19 cellular contexts compared by ENCODE assay signal in the genomic region with DNA sequence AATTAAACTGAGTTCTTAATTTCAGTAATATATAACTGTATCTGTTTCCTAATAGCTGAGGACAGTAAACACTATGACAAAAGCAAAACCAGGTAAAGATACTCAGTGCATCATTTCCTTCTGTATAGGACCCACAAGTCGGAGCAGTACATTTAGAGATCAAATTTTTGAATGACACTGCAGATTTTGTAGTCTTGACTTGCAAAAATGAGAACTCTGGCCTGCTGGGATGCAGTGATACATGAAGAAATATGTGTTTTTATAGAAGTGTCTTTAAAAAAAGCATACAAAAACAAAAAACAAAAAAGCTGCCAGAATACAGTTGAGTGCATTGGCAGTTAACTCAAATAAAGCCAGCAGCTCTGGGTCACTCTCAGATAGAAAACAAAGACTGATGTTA. TPM values are rescaled to one million over a fixed set of nuclear protein-coding genes. Genes with fewer than 3 reads are reported as not detected.
A peak's percentile ranks its signal among the peaks of the same experiment; 100 is the strongest.
DNase-seq lines count a peak whose midpoint lies in the region; ATAC-seq, FAIRE-seq and TF ChIP-seq lines count a peak whose summit lies in the region.
"Had no signal": no experiment of that assay in that cellular context is flagged by ENCODE, and none has a peak within 500 bp of the region (broad histone marks: within the 10 kb centered on the region; RNA-seq: fewer than 3 reads in every experiment).

No MANE protein-coding gene starts in this region.

- CTCF ChIA-PET in A549 (lab: Yijun Ruan, JAX) (no interaction called here), IMR-90 (lab: Yijun Ruan, JAX) (no interaction called here)
- CTCF ChIA-PET in activated CD4-positive, alpha-beta memory T cell treated with anti-CD3 and anti-CD28 coated beads for 36 hours (lab: Charles Lee), result interaction anchor here (2.3 kb wide), 1 partner anchor 83 kb away, joined by 6 read pairs; no protein-coding TSS in a partner anchor

- H3K9ac ChIP-seq in IMR-90 (ENCODE audit: low read depth, low read length), result no peak overlapping the region
- H3K9ac ChIP-seq: BLaER1 had no signal

- no peaks in the 10 kb centered on the region for H3K9me1 ChIP-seq in IMR-90 (ENCODE audit: insufficient read depth, low read length)

- H2BK5ac ChIP-seq in IMR-90 (ENCODE audit: low read depth, low read length, poor library complexity, severe bottlenecking), result no peak overlapping the region

- H3K79me1 ChIP-seq in IMR-90 (ENCODE audit: low read depth in 1 of 2, low read length in 2 of 2), result no peaks in the 10 kb centered on the region; a peak in 1 of 4 replicates

- H2AFZ ChIP-seq in IMR-90 (replicated peaks; ENCODE audit: low read length, poor library complexity), result no peak overlapping the region

- H2BK120ac ChIP-seq in IMR-90 (ENCODE audit: low read depth, low read length), result no peak overlapping the region

- H2BK15ac ChIP-seq in IMR-90 (ENCODE audit: low read depth, low read length), result no peak overlapping the region

- no peak overlapping the region for H2AK9ac ChIP-seq in IMR-90 (replicated peaks; ENCODE audit: low read depth, low read length, poor library complexity)

- no peak for FAIRE-seq in A549 (lab: Jason Lieb, UNC)
- FAIRE-seq: GM12891 had no signal

- H4K20me1 ChIP-seq in IMR-90 (ENCODE audit: insufficient read depth, low read length), result no peaks in the 10 kb centered on the region
- H4K20me1 ChIP-seq: BLaER1 had no signal

- WGBS in A549 (ENCODE audit: missing lambda C conversion rate), result 65% methylated on average over 1 of the region's 1 CpG
- no CpG with 5 or more reads among the region's 1 CpG for WGBS in IMR-90 (ENCODE audit: extremely low coverage in 2 of 2, insufficient read length in 1 of 2), 2 experiments

- TF ChIP-seq POLR2A in A549 (IDR thresholded peaks at IDR 0.05; ENCODE audit: low read length), result no peak
- no peak for TF ChIP-seq POLR2A in IMR-90 (IDR thresholded peaks at IDR 0.05; ENCODE audit: low read depth, low read length)
- no peak for TF ChIP-seq POLR2A in erythroblast (IDR thresholded peaks at IDR 0.05; ENCODE audit: low read length)

- H3K36me3 ChIP-seq in IMR-90 (ENCODE audit: control insufficient read depth, insufficient read depth, low read length), result peaks cover 35% of the 10 kb centered on the region

- no peaks in the 10 kb centered on the region for H3K27me3 Mint-ChIP-seq in chondrocyte (ENCODE audit: low read depth)
- no peaks in the 10 kb centered on the region for H3K27me3 Mint-ChIP-seq in activated CD4-positive, alpha-beta memory T cell treated with anti-CD3 and anti-CD28 coated beads for 36 hours
- H3K27me3 Mint-ChIP-seq: CD4-positive, alpha-beta T cell had no signal

- no peak overlapping the region for H4K91ac ChIP-seq in IMR-90 (ENCODE audit: insufficient read depth, low read depth, low read length)

- BruUV-seq in IMR-90 (replicated peaks; lab: Mats Ljungman, UMichigan), result no TSS peak

- H3K4me3 Mint-ChIP-seq in chondrocyte (ENCODE audit: unreplicated experiment), result no peak overlapping the region
- no peak overlapping the region for H3K4me3 Mint-ChIP-seq in activated CD4-positive, alpha-beta memory T cell treated with anti-CD3 and anti-CD28 coated beads for 36 hours
- H3K4me3 Mint-ChIP-seq: CD4-positive, alpha-beta T cell had no signal

- peaks cover 3% of the 10 kb centered on the region for H3K4me1 Mint-ChIP-seq in chondrocyte (ENCODE audit: low read depth)
- H3K4me1 Mint-ChIP-seq in activated CD4-positive, alpha-beta memory T cell treated with anti-CD3 and anti-CD28 coated beads for 36 hours (ENCODE audit: low read depth), result no peaks in the 10 kb centered on the region

- H3K9me3 Mint-ChIP-seq in chondrocyte (ENCODE audit: low read depth), result no peaks in the 10 kb centered on the region
- no peaks in the 10 kb centered on the region for H3K9me3 Mint-ChIP-seq in activated CD4-positive, alpha-beta memory T cell treated with anti-CD3 and anti-CD28 coated beads for 36 hours
- H3K9me3 Mint-ChIP-seq: CD4-positive, alpha-beta T cell had no signal

- ATAC-seq in A549, result no peak
- ATAC-seq in IMR-90 (ENCODE audit: low read depth), result no peak

- no peak overlapping the region for H3K14ac ChIP-seq in IMR-90 (replicated peaks; ENCODE audit: low read depth, low read length)

- H3K36me3 Mint-ChIP-seq in chondrocyte (ENCODE audit: low read depth), result peaks cover 14% of the 10 kb centered on the region
- H3K36me3 Mint-ChIP-seq in activated CD4-positive, alpha-beta memory T cell treated with anti-CD3 and anti-CD28 coated beads for 36 hours, result peaks cover 32% of the 10 kb centered on the region

- TF ChIP-seq RAD21 in A549 (conservative IDR thresholded peaks at IDR 0.05 in 1 of 2, IDR thresholded peaks at IDR 0.05 in 1 of 2) (no peak), IMR-90 (IDR thresholded peaks at IDR 0.05; ENCODE audit: low read length) (no peak)

- H3K27me3 ChIP-seq in IMR-90 (ENCODE audit: control insufficient read depth, insufficient read depth, low read length), result no peaks in the 10 kb centered on the region
- H3K27me3 ChIP-seq: BLaER1, Peyer's patch had no signal

- H3K23ac ChIP-seq in IMR-90 (ENCODE audit: low read depth, low read length), result no peak overlapping the region

- H3K4me3 ChIP-seq in A549 (no peak overlapping the region), IMR-90 (ENCODE audit: insufficient read depth, low read depth, low read length) (no peak overlapping the region)
- H3K4me3 ChIP-seq: BLaER1, Peyer's patch had no signal

- H2AK5ac ChIP-seq in IMR-90 (ENCODE audit: low read depth, low read length), result no peak overlapping the region

- dilution Hi-C loops in IMR-90 (cut with HindIII; ENCODE audit: low sequenced_read_pairs, unreplicated experiment), result no loop called here

- no peak for TF ChIP-seq EP300 in A549 (IDR thresholded peaks at IDR 0.05)

- H3K4ac ChIP-seq in IMR-90 (ENCODE audit: low read depth, low read length), result no peak overlapping the region

- POLR2A ChIA-PET in A549 (lab: Yijun Ruan, JAX) (no interaction called here), IMR-90 (lab: Charles Lee; ENCODE audit: unreplicated experiment) (no interaction called here)
- POLR2A ChIA-PET in activated CD4-positive, alpha-beta memory T cell treated with anti-CD3 and anti-CD28 coated beads for 36 hours (lab: Charles Lee), result no interaction called here

- H3K4me2 ChIP-seq in A549 (no peak overlapping the region), IMR-90 (ENCODE audit: low read depth, low read length) (no peak overlapping the region)
- H3K4me2 ChIP-seq: BLaER1 had no signal

- in situ Hi-C loops in IMR-90 (cut with MboI; ENCODE audit: low sequenced_read_pairs), result no loop called here

- H3K27ac Mint-ChIP-seq in chondrocyte (ENCODE audit: unreplicated experiment), result no peak overlapping the region
- no peak overlapping the region for H3K27ac Mint-ChIP-seq in activated CD4-positive, alpha-beta memory T cell treated with anti-CD3 and anti-CD28 coated beads for 36 hours
- H3K27ac Mint-ChIP-seq: CD4-positive, alpha-beta T cell had no signal

- TF ChIP-seq CTCF in A549 (IDR thresholded peaks at IDR 0.05), result no peak
- TF ChIP-seq CTCF in IMR-90 (conservative IDR thresholded peaks at IDR 0.05; ENCODE audit: low read depth, low read length), result no peak
- TF ChIP-seq CTCF in chondrocyte (IDR thresholded peaks at IDR 0.05), result no peak

- H4K8ac ChIP-seq in IMR-90 (ENCODE audit: low read depth in 2 of 2, low read length in 2 of 2), result no peak overlapping the region

- no peak overlapping the region for H3K27ac ChIP-seq in A549
- no peak overlapping the region for H3K27ac ChIP-seq in IMR-90 (ENCODE audit: insufficient read depth, low read length)
- H3K27ac ChIP-seq: BLaER1, Peyer's patch had no signal

- no peaks in the 10 kb centered on the region for H3K4me1 ChIP-seq in A549
- H3K4me1 ChIP-seq in IMR-90 (ENCODE audit: control insufficient read depth, insufficient read depth, low read length), result no peaks in the 10 kb centered on the region
- H3K4me1 ChIP-seq: BLaER1, Peyer's patch had no signal

- intact Hi-C loops in IMR-90 (cut with micrococcal nuclease), result no loop called here
- intact Hi-C loops in activated CD4-positive, alpha-beta memory T cell treated with anti-CD3 and anti-CD28 coated beads for 36 hours (cut with micrococcal nuclease), result no loop called here

- no peak overlapping the region for H4K5ac ChIP-seq in IMR-90 (ENCODE audit: low read depth, low read length)

- DNase-seq in A549 (ENCODE audit: low read depth in 1 of 2, low spot score in 1 of 2) (no peak), IMR-90 (no peak), erythroblast (lab: John Stamatoyannopoulos, UW) (peak; percentile 6 to 27), chondrocyte (ENCODE audit: low spot score) (no peak)
- DNase-seq in activated CD4-positive, alpha-beta memory T cell treated with anti-CD3 and anti-CD28 coated beads for 36 hours, result no peak
- DNase-seq: ACHN; CD4-positive, alpha-beta T cell; COR-L47; DMS153; H7; Kasumi-1; NCI-H1417; NCI-H1694 treated with DMSO at 0.1 percent for 48 hours; NCI-H2081 treated with DMSO at 0.1 percent for 48 hours; NCI-H2171 treated with DMSO at 0.1 percent for 48 hours; NCI-H526; Peyer's patch had no signal

- H3K9me3 ChIP-seq in A549 (no peaks in the 10 kb centered on the region), IMR-90 (ENCODE audit: control insufficient read depth, insufficient read depth, low read length) (no peaks in the 10 kb centered on the region)
- H3K9me3 ChIP-seq: BLaER1, Peyer's patch had no signal

- no peak overlapping the region for H2BK20ac ChIP-seq in IMR-90 (ENCODE audit: low read depth, low read length)

- no peak overlapping the region for H3K18ac ChIP-seq in IMR-90 (ENCODE audit: low read depth, low read length)

- no peak overlapping the region for H3K56ac ChIP-seq in IMR-90 (ENCODE audit: extremely low read depth, insufficient read depth, low read length)

RNA-seq across cellular contexts. Expression of gene GART, which starts 19.0 kb away (rescaled TPM):
- polyA plus RNA-seq in A549 (2011; rRNA removed) (42.3 and 61.6 TPM in 2 replicates), A549 (2017; fragmentation: RNase III; extraction: RNeasy Plus Mini Kit Qiagen cat#74134 plus additional on column Dnase treatment) (66.2 to 70.2 TPM (median 68.0 TPM) in 3 replicates), IMR-90 (2012; rRNA removed) (21.0 and 29.9 TPM in 2 replicates)
- polyA plus RNA-seq in A549 (2012; cell fraction: cytosol; rRNA removed), result 10.8 and 13.8 TPM in 2 replicates
- 10.9 and 29.9 TPM in 2 replicates for polyA plus RNA-seq in A549 (2012; cell fraction: nucleus; rRNA removed)
- 32.6 and 34.6 TPM in 2 replicates for polyA minus RNA-seq in A549 (2011; rRNA and poly(A)+ RNA removed)
- total RNA-seq in IMR-90 (2012; rRNA removed) (73.8 and 115 TPM in 2 replicates), chondrocyte (56.4 to 69.8 TPM (median 58.2 TPM) in 3 replicates)
- 4.9 and 22.6 TPM in 2 replicates for polyA plus RNA-seq in IMR-90 (2012; cell fraction: cytosol; rRNA removed)
- 6.4 and 48.2 TPM in 2 replicates for polyA plus RNA-seq in IMR-90 (2012; cell fraction: nucleus; rRNA removed; ENCODE audit: low replicate concordance)
- 100 to 1,000 TPM; 210 to 214 TPM for total RNA-seq in activated CD4-positive, alpha-beta memory T cell treated with anti-CD3 and anti-CD28 coated beads for 36 hours

RNA-seq across cellular contexts. Expression of gene SON, which starts 19.9 kb away (rescaled TPM):
- polyA plus RNA-seq in A549 (2011; rRNA removed), result 75.3 and 109 TPM in 2 replicates
- polyA plus RNA-seq in A549 (2012; cell fraction: cytosol; rRNA removed), result 24.4 and 27.7 TPM in 2 replicates
- 45.4 and 80.0 TPM in 2 replicates for polyA plus RNA-seq in A549 (2012; cell fraction: nucleus; rRNA removed)
- 95.9 to 113 TPM (median 108 TPM) in 3 replicates for polyA plus RNA-seq in A549 (2017; fragmentation: RNase III; extraction: RNeasy Plus Mini Kit Qiagen cat#74134 plus additional on column Dnase treatment)
- polyA minus RNA-seq in A549 (2011; rRNA and poly(A)+ RNA removed), result 171 TPM in 2 replicates
- 144 and 146 TPM in 2 replicates for total RNA-seq in IMR-90 (2012; rRNA removed)
- 62.9 and 81.6 TPM in 2 replicates for polyA plus RNA-seq in IMR-90 (2012; rRNA removed)
- 21.0 and 28.6 TPM in 2 replicates for polyA plus RNA-seq in IMR-90 (2012; cell fraction: cytosol; rRNA removed)
- 66.2 and 244 TPM in 2 replicates for polyA plus RNA-seq in IMR-90 (2012; cell fraction: nucleus; rRNA removed; ENCODE audit: low replicate concordance)
- total RNA-seq in chondrocyte, result 216 to 269 TPM (median 220 TPM) in 3 replicates
- total RNA-seq in activated CD4-positive, alpha-beta memory T cell treated with anti-CD3 and anti-CD28 coated beads for 36 hours, result 100 to 1,000 TPM; 270 to 279 TPM

RNA-seq across cellular contexts. Expression of gene DNAJC28, which starts 31.4 kb away (rescaled TPM):
- 0.83 and 1.1 TPM in 2 replicates for polyA plus RNA-seq in A549 (2011; rRNA removed)
- polyA plus RNA-seq in A549 (2012; cell fraction: cytosol; rRNA removed), result 0.08 and 0.12 TPM in 2 replicates
- polyA plus RNA-seq in A549 (2012; cell fraction: nucleus; rRNA removed), result 0.05 TPM in 1 of 2 replicates, not detected in the other
- 0.51 to 1.0 TPM (median 0.75 TPM) in 3 replicates for polyA plus RNA-seq in A549 (2017; fragmentation: RNase III; extraction: RNeasy Plus Mini Kit Qiagen cat#74134 plus additional on column Dnase treatment)
- polyA minus RNA-seq in A549 (2011; rRNA and poly(A)+ RNA removed), result not detected in 2 replicates
- 0.54 and 1.4 TPM in 2 replicates for total RNA-seq in IMR-90 (2012; rRNA removed)
- polyA plus RNA-seq in IMR-90 (2012; rRNA removed), result 0.60 and 0.65 TPM in 2 replicates
- 0.04 and 0.09 TPM in 2 replicates for polyA plus RNA-seq in IMR-90 (2012; cell fraction: cytosol; rRNA removed)
- 0.03 and 0.21 TPM in 2 replicates for polyA plus RNA-seq in IMR-90 (2012; cell fraction: nucleus; rRNA removed; ENCODE audit: low replicate concordance)
- 2.4 to 3.5 TPM (median 2.6 TPM) in 3 replicates for total RNA-seq in chondrocyte
- total RNA-seq in activated CD4-positive, alpha-beta memory T cell treated with anti-CD3 and anti-CD28 coated beads for 36 hours, result under 1 TPM; 0.67 to 0.75 TPM
- total RNA-seq: CD4-positive, alpha-beta T cell had no signal

RNA-seq across cellular contexts. Expression of gene TMEM50B, which starts 43.2 kb away (rescaled TPM):
- 17.6 and 19.4 TPM in 2 replicates for polyA plus RNA-seq in A549 (2011; rRNA removed)
- 8.2 and 8.6 TPM in 2 replicates for polyA plus RNA-seq in A549 (2012; cell fraction: cytosol; rRNA removed)
- polyA plus RNA-seq in A549 (2012; cell fraction: nucleus; rRNA removed), result 14.6 and 24.9 TPM in 2 replicates
- 10.1 to 12.1 TPM (median 11.1 TPM) in 3 replicates for polyA plus RNA-seq in A549 (2017; fragmentation: RNase III; extraction: RNeasy Plus Mini Kit Qiagen cat#74134 plus additional on column Dnase treatment)
- polyA minus RNA-seq in A549 (2011; rRNA and poly(A)+ RNA removed), result 2.8 TPM in 2 replicates
- 10.9 and 21.4 TPM in 2 replicates for total RNA-seq in IMR-90 (2012; rRNA removed)
- polyA plus RNA-seq in IMR-90 (2012; rRNA removed), result 20.1 and 25.9 TPM in 2 replicates
- 3.3 and 3.6 TPM in 2 replicates for polyA plus RNA-seq in IMR-90 (2012; cell fraction: cytosol; rRNA removed)
- 51.2 and 143 TPM in 2 replicates for polyA plus RNA-seq in IMR-90 (2012; cell fraction: nucleus; rRNA removed; ENCODE audit: low replicate concordance)
- 26.8 to 31.0 TPM (median 28.7 TPM) in 3 replicates for total RNA-seq in chondrocyte
- 10 to 100 TPM; 18.6 to 21.8 TPM for total RNA-seq in activated CD4-positive, alpha-beta memory T cell treated with anti-CD3 and anti-CD28 coated beads for 36 hours

Comparison
In these comparisons a context has a peak if more than half of its experiments do, and no peak if none do; other contexts are left out.
1. DNase-seq: peak in erythroblast (2 of 2); none in A549 (0 of 2), IMR-90 (single experiment), chondrocyte (single experiment) and activated CD4-positive, alpha-beta memory T cell treated with anti-CD3 and anti-CD28 coated beads for 36 hours (single experiment).